Comparison of ENCODE assay signal across 22 cellular contexts in genomic region chr2:27806311-27807059, GRCh38. TPM values are rescaled to one million over a fixed set of nuclear protein-coding genes. Genes with fewer than 3 reads are reported as not detected.
DNase-seq lines count a peak whose midpoint lies in the region; ATAC-seq, FAIRE-seq and TF ChIP-seq lines count a peak whose summit lies in the region.
"Had no signal": no experiment of that assay in that cellular context is flagged by ENCODE, and none has a peak within 500 bp of the region (broad histone marks: within the 10 kb centered on the region; RNA-seq: fewer than 3 reads in every experiment).

No MANE protein-coding gene starts in this region.

- H3K4me2 ChIP-seq in mesenchymal stem cell (ENCODE audit: low read length, poor library complexity, severe bottlenecking) = no peak overlapping the region
- H3K4me2 ChIP-seq: BLaER1, GM23338 had no signal

- peak overlapping the region; percentile 16 for H2AK5ac ChIP-seq in mesenchymal stem cell (ENCODE audit: low read length, severe bottlenecking)

- H3K4me1 Mint-ChIP-seq in activated CD4-positive, alpha-beta T cell treated with anti-CD3 and anti-CD28 coated beads, Interleukin-2, amount 10 ng/mL, durations not matched to agents 24 days and 14 days = no peaks in the 10 kb centered on the region
- no peaks in the 10 kb centered on the region for H3K4me1 Mint-ChIP-seq in activated CD4-positive, alpha-beta T cell treated with anti-CD3 and anti-CD28 coated beads, Interleukin-2, amount 10 ng/mL, durations not matched to agents 7 days and 5 days
- H3K4me1 Mint-ChIP-seq: GM23338 had no signal

- H3K36me3 ChIP-seq in kidney (ENCODE audit: control insufficient read depth in 1 of 2, insufficient read depth in 2 of 2, low read length in 2 of 2) = no peaks in the 10 kb centered on the region
- H3K36me3 ChIP-seq in mesenchymal stem cell (ENCODE audit: control insufficient read depth in 1 of 2, insufficient read depth in 2 of 2, low read depth in 1 of 2, low read length in 2 of 2) = no peaks in the 10 kb centered on the region
- H3K36me3 ChIP-seq: BLaER1 had no signal

- H3K18ac ChIP-seq in mesenchymal stem cell (ENCODE audit: low read depth in 1 of 2, low read length in 2 of 2) = no peak overlapping the region

- no peak for ATAC-seq in GM21529 (IDR thresholded peaks at IDR 0.05; ENCODE audit: unreplicated experiment)
- ATAC-seq: CD8-positive, alpha-beta T cell had no signal

- H2BK5ac ChIP-seq in mesenchymal stem cell (ENCODE audit: low read depth, low read length, poor library complexity, severe bottlenecking) = no peak overlapping the region

- no peak overlapping the region for H3K14ac ChIP-seq in mesenchymal stem cell (ENCODE audit: low read length in 2 of 2)

- POLR2A ChIA-PET in activated CD4-positive, alpha-beta T cell treated with anti-CD3 and anti-CD28 coated beads, Interleukin-2, amount 10 ng/mL, durations not matched to agents 7 days and 5 days (lab: Charles Lee) = no interaction called here

- no peak overlapping the region for H2AFZ ChIP-seq in mesenchymal stem cell (ENCODE audit: low read depth, low read length)
- H2AFZ ChIP-seq: GM23338 had no signal

- H3K23ac ChIP-seq in mesenchymal stem cell (ENCODE audit: low read length in 2 of 2) = no peak overlapping the region

- WGBS in mesenchymal stem cell = 94% methylated on average over 5 of the region's 5 CpGs

- no peak overlapping the region for H4K91ac ChIP-seq in mesenchymal stem cell (ENCODE audit: low read length)

- no peak for FAIRE-seq in kidney (lab: Jason Lieb, UNC)
- no peak for FAIRE-seq in HTR-8/SVneo (lab: Jason Lieb, UNC)
- FAIRE-seq: GM12892, GM18507, H54, HepG2 had no signal

- H3K36me3 Mint-ChIP-seq in activated CD4-positive, alpha-beta T cell treated with anti-CD3 and anti-CD28 coated beads, Interleukin-2, amount 10 ng/mL, durations not matched to agents 24 days and 14 days (ENCODE audit: low read depth) = no peaks in the 10 kb centered on the region
- H3K36me3 Mint-ChIP-seq in activated CD4-positive, alpha-beta T cell treated with anti-CD3 and anti-CD28 coated beads, Interleukin-2, amount 10 ng/mL, durations not matched to agents 7 days and 5 days (ENCODE audit: low read depth) = no peaks in the 10 kb centered on the region
- H3K36me3 Mint-ChIP-seq: CD8-positive, alpha-beta T cell had no signal

- intact Hi-C loops in activated CD4-positive, alpha-beta T cell treated with anti-CD3 and anti-CD28 coated beads, Interleukin-2, amount 10 ng/mL, durations not matched to agents 24 days and 14 days (cut with micrococcal nuclease) = no loop called here
- intact Hi-C loops in kidney (cut with DNase I) = no loop called here

- no peak overlapping the region for H3K27ac Mint-ChIP-seq in activated CD4-positive, alpha-beta T cell treated with anti-CD3 and anti-CD28 coated beads, Interleukin-2, amount 10 ng/mL, durations not matched to agents 24 days and 14 days
- no peak overlapping the region for H3K27ac Mint-ChIP-seq in activated CD4-positive, alpha-beta T cell treated with anti-CD3 and anti-CD28 coated beads, Interleukin-2, amount 10 ng/mL, durations not matched to agents 7 days and 5 days
- H3K27ac Mint-ChIP-seq: CD8-positive, alpha-beta T cell; GM23338; HFFc6 had no signal

- H2BK120ac ChIP-seq in mesenchymal stem cell (ENCODE audit: low read depth, low read length) = no peak overlapping the region

- no peak overlapping the region for H3K9ac ChIP-seq in kidney (ENCODE audit: low read length in 2 of 2)
- H3K9ac ChIP-seq in mesenchymal stem cell (ENCODE audit: low read length) = no peak overlapping the region
- H3K9ac ChIP-seq: BLaER1 had no signal

- no peaks in the 10 kb centered on the region for H3K27me3 Mint-ChIP-seq in activated CD4-positive, alpha-beta T cell treated with anti-CD3 and anti-CD28 coated beads, Interleukin-2, amount 10 ng/mL, durations not matched to agents 24 days and 14 days
- no peaks in the 10 kb centered on the region for H3K27me3 Mint-ChIP-seq in activated CD4-positive, alpha-beta T cell treated with anti-CD3 and anti-CD28 coated beads, Interleukin-2, amount 10 ng/mL, durations not matched to agents 7 days and 5 days

- no peaks in the 10 kb centered on the region for H3K9me3 ChIP-seq in kidney (ENCODE audit: control insufficient read depth in 1 of 2, low read length in 2 of 2)
- no peaks in the 10 kb centered on the region for H3K9me3 ChIP-seq in mesenchymal stem cell (ENCODE audit: control insufficient read depth, low read length)

- no peak for TF ChIP-seq CTCF in kidney (IDR thresholded peaks at IDR 0.05; ENCODE audit: borderline replicate concordance, extremely low read depth, insufficient read depth)

- H3K79me1 ChIP-seq in mesenchymal stem cell (replicated peaks; ENCODE audit: low read length, poor library complexity, severe bottlenecking) = no peaks in the 10 kb centered on the region

- DNase-seq in activated CD4-positive, alpha-beta T cell treated with anti-CD3 and anti-CD28 coated beads, Interleukin-2, amount 10 ng/mL, durations not matched to agents 24 days and 14 days = peak; percentile 38
- no peak for DNase-seq in activated CD4-positive, alpha-beta T cell treated with anti-CD3 and anti-CD28 coated beads, Interleukin-2, amount 10 ng/mL, durations not matched to agents 7 days and 5 days
- DNase-seq in kidney (no peak), mesenchymal stem cell (no peak), HTR-8/SVneo (ENCODE audit: insufficient read length, low spot score) (no peak), hepatic stellate cell (ENCODE audit: low spot score) (no peak), activated T-cell treated with anti-CD3 and anti-CD28 coated beads for 4 hours (no peak)
- DNase-seq: CD8-positive, alpha-beta T cell; DMS 273 treated with DMSO at 0.1 percent for 48 hours; DMS53; DND-41; EL; HCEC 1CT; HFFc6 had no signal

- no peak overlapping the region for H3K4ac ChIP-seq in mesenchymal stem cell (ENCODE audit: low read depth in 1 of 2, low read length in 2 of 2)

- H3K4me1 ChIP-seq in kidney (ENCODE audit: control insufficient read depth in 1 of 2, insufficient read depth in 1 of 2, low read depth in 1 of 2, low read length in 2 of 2) (peaks cover 0 to 7% of the 10 kb centered on the region in 2 donors), mesenchymal stem cell (ENCODE audit: control insufficient read depth, insufficient read depth, low read depth, low read length) (peaks cover 10% of the 10 kb centered on the region)

- H3K27me3 ChIP-seq in mesenchymal stem cell (ENCODE audit: control insufficient read depth in 1 of 2, insufficient read depth in 1 of 2, low read length in 2 of 2) = no peaks in the 10 kb centered on the region
- H3K27me3 ChIP-seq: BLaER1 had no signal

- H2BK15ac ChIP-seq in mesenchymal stem cell (ENCODE audit: low read depth, poor library complexity, severe bottlenecking) = no peak overlapping the region

- CTCF ChIA-PET in activated CD4-positive, alpha-beta T cell treated with anti-CD3 and anti-CD28 coated beads, Interleukin-2, amount 10 ng/mL, durations not matched to agents 7 days and 5 days (lab: Charles Lee) = interaction anchor here (0.6 to 1.8 kb wide), 4 partner anchors 8 to 386 kb away, joined by 3 to 5 read pairs (median 4); no protein-coding TSS in a partner anchor

- peak overlapping the region; percentile 65 to 74 for H3K27ac ChIP-seq in kidney (ENCODE audit: low read depth in 2 of 2, low read length in 2 of 2)
- H3K27ac ChIP-seq in mesenchymal stem cell (ENCODE audit: low read length, poor library complexity, severe bottlenecking) = no peak overlapping the region
- H3K27ac ChIP-seq: 22Rv1, BLaER1 had no signal

- H3K4me3 ChIP-seq in kidney (ENCODE audit: low read length in 2 of 2) = no peak overlapping the region
- no peak overlapping the region for H3K4me3 ChIP-seq in mesenchymal stem cell (ENCODE audit: insufficient read depth in 1 of 2, low read depth in 1 of 2, low read length in 2 of 2)
- H3K4me3 ChIP-seq: BLaER1, GM23338 had no signal

- no peak overlapping the region for H3K4me3 Mint-ChIP-seq in activated CD4-positive, alpha-beta T cell treated with anti-CD3 and anti-CD28 coated beads, Interleukin-2, amount 10 ng/mL, durations not matched to agents 24 days and 14 days
- H3K4me3 Mint-ChIP-seq in activated CD4-positive, alpha-beta T cell treated with anti-CD3 and anti-CD28 coated beads, Interleukin-2, amount 10 ng/mL, durations not matched to agents 7 days and 5 days = no peak overlapping the region
- H3K4me3 Mint-ChIP-seq: CD8-positive, alpha-beta T cell; GM23338; HFFc6 had no signal

- no peaks in the 10 kb centered on the region for H3K9me3 Mint-ChIP-seq in activated CD4-positive, alpha-beta T cell treated with anti-CD3 and anti-CD28 coated beads, Interleukin-2, amount 10 ng/mL, durations not matched to agents 24 days and 14 days
- H3K9me3 Mint-ChIP-seq in activated CD4-positive, alpha-beta T cell treated with anti-CD3 and anti-CD28 coated beads, Interleukin-2, amount 10 ng/mL, durations not matched to agents 7 days and 5 days = no peaks in the 10 kb centered on the region
- H3K9me3 Mint-ChIP-seq: CD8-positive, alpha-beta T cell; GM23338; HFFc6 had no signal

- H2BK12ac ChIP-seq in mesenchymal stem cell (ENCODE audit: low read length in 2 of 2) = no peak overlapping the region

- no peak overlapping the region for H4K8ac ChIP-seq in mesenchymal stem cell (ENCODE audit: low read length)

RNA-seq across cellular contexts. Expression of gene MRPL33, which starts 35.0 kb away (rescaled TPM):
- 59.0 and 59.6 TPM in 2 replicates for total RNA-seq in activated CD4-positive, alpha-beta T cell treated with anti-CD3 and anti-CD28 coated beads, Interleukin-2, amount 10 ng/mL, durations not matched to agents 24 days and 14 days
- 10 to 100 TPM; 43.5 to 49.7 TPM for total RNA-seq in activated CD4-positive, alpha-beta T cell treated with anti-CD3 and anti-CD28 coated beads, Interleukin-2, amount 10 ng/mL, durations not matched to agents 7 days and 5 days
- total RNA-seq in kidney = 107 TPM
- polyA plus RNA-seq in kidney (ENCODE audit: insufficient read depth, low read depth, low replicate concordance) = 312 TPM
- 295 TPM for polyA plus RNA-seq in mesenchymal stem cell (2013, experiment 1 of 2)
- 307 TPM for polyA plus RNA-seq in mesenchymal stem cell (2013, experiment 2 of 2)
